Comparison of ENCODE assay signal across 1 cellular context in the genomic region with DNA sequence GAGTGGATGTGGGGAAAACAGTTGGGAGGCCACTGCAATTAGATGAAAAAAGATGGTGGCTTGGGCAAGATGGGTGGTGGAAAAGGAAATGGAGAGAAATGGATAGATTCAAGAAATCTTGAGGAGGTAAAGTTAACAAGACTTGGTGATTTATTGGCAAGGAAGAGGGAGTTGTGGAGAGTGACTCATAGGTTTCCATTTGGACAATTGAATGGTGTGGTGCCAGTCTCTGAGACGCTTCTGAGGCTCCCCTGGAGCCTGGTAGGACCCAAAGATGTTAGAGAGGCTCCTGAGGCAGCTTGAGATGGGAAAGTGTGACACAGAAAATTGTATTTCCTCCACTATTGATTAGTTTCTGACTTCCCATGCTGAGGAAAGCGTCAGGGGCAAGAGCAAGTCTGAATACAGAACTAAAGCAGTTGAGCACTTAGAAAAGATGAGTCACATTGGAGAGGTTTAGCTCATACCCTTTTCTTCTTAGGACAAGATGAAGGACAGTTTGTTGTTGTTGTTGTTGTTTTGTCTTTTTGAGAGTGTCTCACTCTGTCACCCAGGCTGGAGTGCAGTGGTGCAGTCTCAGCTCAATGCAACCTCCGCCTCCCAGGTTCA.
TF ChIP-seq lines count a peak whose summit lies in the region.

No MANE protein-coding gene starts in this region.

TF ChIP-seq in SK-N-SH treated with all-trans-retinoic acid at 6 μM for 48 hours, 23 proteins besides CTCF, POLR2A, EP300 and RAD21 (continued from another document):
- TF ChIP-seq, protein P1, sequence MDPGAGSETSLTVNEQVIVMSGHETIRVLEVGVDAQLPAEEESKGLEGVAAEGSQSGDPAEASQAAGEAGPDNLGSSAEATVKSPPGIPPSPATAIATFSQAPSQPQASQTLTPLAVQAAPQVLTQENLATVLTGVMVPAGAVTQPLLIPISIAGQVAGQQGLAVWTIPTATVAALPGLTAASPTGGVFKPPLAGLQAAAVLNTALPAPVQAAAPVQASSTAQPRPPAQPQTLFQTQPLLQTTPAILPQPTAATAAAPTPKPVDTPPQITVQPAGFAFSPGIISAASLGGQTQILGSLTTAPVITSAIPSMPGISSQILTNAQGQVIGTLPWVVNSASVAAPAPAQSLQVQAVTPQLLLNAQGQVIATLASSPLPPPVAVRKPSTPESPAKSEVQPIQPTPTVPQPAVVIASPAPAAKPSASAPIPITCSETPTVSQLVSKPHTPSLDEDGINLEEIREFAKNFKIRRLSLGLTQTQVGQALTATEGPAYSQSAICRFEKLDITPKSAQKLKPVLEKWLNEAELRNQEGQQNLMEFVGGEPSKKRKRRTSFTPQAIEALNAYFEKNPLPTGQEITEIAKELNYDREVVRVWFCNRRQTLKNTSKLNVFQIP (CRISPR knock-in tag; IDR thresholded peaks at IDR 0.05; ENCODE audit: borderline replicate concordance, low read depth), result no peak
- TF ChIP-seq ARNTL (CRISPR knock-in tag; IDR thresholded peaks at IDR 0.05; ENCODE audit: borderline replicate concordance, low read depth) (no peak), ZNF8 (CRISPR knock-in tag; IDR thresholded peaks at IDR 0.05) (no peak), TCF4 (CRISPR knock-in tag; IDR thresholded peaks at IDR 0.05; ENCODE audit: borderline replicate concordance) (no peak), ZNF565 (CRISPR knock-in tag; conservative IDR thresholded peaks at IDR 0.05; ENCODE audit: low read depth) (no peak), OSR1 (CRISPR knock-in tag; IDR thresholded peaks at IDR 0.05) (no peak), ZFP3 (CRISPR knock-in tag; IDR thresholded peaks at IDR 0.05) (no peak), ZC3H10 (CRISPR knock-in tag; IDR thresholded peaks at IDR 0.05) (no peak), PPARA (CRISPR knock-in tag; IDR thresholded peaks at IDR 0.05; ENCODE audit: borderline replicate concordance) (no peak), ISL1 (CRISPR knock-in tag; IDR thresholded peaks at IDR 0.05) (no peak), TOX (CRISPR knock-in tag; IDR thresholded peaks at IDR 0.05; ENCODE audit: borderline replicate concordance) (no peak), CSDC2 (CRISPR knock-in tag; IDR thresholded peaks at IDR 0.05) (no peak)
- TF ChIP-seq, protein P2, sequence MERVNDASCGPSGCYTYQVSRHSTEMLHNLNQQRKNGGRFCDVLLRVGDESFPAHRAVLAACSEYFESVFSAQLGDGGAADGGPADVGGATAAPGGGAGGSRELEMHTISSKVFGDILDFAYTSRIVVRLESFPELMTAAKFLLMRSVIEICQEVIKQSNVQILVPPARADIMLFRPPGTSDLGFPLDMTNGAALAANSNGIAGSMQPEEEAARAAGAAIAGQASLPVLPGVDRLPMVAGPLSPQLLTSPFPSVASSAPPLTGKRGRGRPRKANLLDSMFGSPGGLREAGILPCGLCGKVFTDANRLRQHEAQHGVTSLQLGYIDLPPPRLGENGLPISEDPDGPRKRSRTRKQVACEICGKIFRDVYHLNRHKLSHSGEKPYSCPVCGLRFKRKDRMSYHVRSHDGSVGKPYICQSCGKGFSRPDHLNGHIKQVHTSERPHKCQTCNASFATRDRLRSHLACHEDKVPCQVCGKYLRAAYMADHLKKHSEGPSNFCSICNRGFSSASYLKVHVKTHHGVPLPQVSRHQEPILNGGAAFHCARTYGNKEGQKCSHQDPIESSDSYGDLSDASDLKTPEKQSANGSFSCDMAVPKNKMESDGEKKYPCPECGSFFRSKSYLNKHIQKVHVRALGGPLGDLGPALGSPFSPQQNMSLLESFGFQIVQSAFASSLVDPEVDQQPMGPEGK (CRISPR knock-in tag; IDR thresholded peaks at IDR 0.05; ENCODE audit: borderline replicate concordance), result no peak
- TF ChIP-seq, protein P3, sequence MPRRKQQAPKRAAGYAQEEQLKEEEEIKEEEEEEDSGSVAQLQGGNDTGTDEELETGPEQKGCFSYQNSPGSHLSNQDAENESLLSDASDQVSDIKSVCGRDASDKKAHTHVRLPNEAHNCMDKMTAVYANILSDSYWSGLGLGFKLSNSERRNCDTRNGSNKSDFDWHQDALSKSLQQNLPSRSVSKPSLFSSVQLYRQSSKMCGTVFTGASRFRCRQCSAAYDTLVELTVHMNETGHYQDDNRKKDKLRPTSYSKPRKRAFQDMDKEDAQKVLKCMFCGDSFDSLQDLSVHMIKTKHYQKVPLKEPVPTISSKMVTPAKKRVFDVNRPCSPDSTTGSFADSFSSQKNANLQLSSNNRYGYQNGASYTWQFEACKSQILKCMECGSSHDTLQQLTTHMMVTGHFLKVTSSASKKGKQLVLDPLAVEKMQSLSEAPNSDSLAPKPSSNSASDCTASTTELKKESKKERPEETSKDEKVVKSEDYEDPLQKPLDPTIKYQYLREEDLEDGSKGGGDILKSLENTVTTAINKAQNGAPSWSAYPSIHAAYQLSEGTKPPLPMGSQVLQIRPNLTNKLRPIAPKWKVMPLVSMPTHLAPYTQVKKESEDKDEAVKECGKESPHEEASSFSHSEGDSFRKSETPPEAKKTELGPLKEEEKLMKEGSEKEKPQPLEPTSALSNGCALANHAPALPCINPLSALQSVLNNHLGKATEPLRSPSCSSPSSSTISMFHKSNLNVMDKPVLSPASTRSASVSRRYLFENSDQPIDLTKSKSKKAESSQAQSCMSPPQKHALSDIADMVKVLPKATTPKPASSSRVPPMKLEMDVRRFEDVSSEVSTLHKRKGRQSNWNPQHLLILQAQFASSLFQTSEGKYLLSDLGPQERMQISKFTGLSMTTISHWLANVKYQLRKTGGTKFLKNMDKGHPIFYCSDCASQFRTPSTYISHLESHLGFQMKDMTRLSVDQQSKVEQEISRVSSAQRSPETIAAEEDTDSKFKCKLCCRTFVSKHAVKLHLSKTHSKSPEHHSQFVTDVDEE (CRISPR knock-in tag; IDR thresholded peaks at IDR 0.05), result no peak
